Comparison of ENCODE assay signal across 8 cellular contexts in genomic region chrX:71178908-71179307, GRCh38. TPM values are rescaled to one million over a fixed set of nuclear protein-coding genes. Genes with fewer than 3 reads are reported as not detected.
A peak's percentile ranks its signal among the peaks of the same experiment; 100 is the strongest.
DNase-seq lines count a peak whose midpoint lies in the region; ATAC-seq, FAIRE-seq and TF ChIP-seq lines count a peak whose summit lies in the region.

No MANE protein-coding gene starts in this region.

- DNase-seq in A549 (ENCODE audit: low read depth in 1 of 2, low spot score in 1 of 2) (peak; percentile 36 to 76), NCI-H1436 treated with DMSO at 0.1 percent for 48 hours (lab: John Stamatoyannopoulos, UW) (peak; percentile 37), T-helper 2 cell (peak in 4 of 5 experiments; percentile 5 to 50 (median 15)), mammary epithelial cell (peak; percentile 44), kidney epithelial cell (ENCODE audit: low read depth) (peak; percentile 2)
- DNase-seq in stimulated activated CD4-positive, alpha-beta T cell treated with anti-CD3 and anti-CD28 coated beads, TNF-alpha, amount 100 ng/mL, for 24 hours (ENCODE audit: low read depth in 3 of 3) = peak in 2 of 3 experiments; percentile 15 to 18

- ATAC-seq in A549 (peak; percentile 32 to 48; a peak in 3 of 6 replicates), HG02852 (IDR thresholded peaks at IDR 0.05; ENCODE audit: unreplicated experiment) (no peak)

- WGBS in A549 (ENCODE audit: missing lambda C conversion rate) = 0% methylated on average over 2 of the region's 4 CpGs
- WGBS in mammary epithelial cell (ENCODE audit: low coverage, missing lambda C conversion rate) = 0% methylated on average over 4 of the region's 4 CpGs

- no peak for TF ChIP-seq EP300 in A549 (IDR thresholded peaks at IDR 0.05)

- in situ Hi-C loops in mammary epithelial cell (cut with MboI; ENCODE audit: low sequenced_read_pairs in 2 of 2) = loop anchor here in 1 of 2 donors (25.0 kb wide), 2 partner anchors 192 to 417 kb away; no protein-coding TSS in a partner anchor

- peak; percentile 82 to 86 for TF ChIP-seq RAD21 in A549 (conservative IDR thresholded peaks at IDR 0.05 in 1 of 2, IDR thresholded peaks at IDR 0.05 in 1 of 2)

- H4K20me1 ChIP-seq in mammary epithelial cell (ENCODE audit: insufficient read depth, low read length) = no peaks in the 10 kb centered on the region

- TF ChIP-seq POLR2A in A549 (IDR thresholded peaks at IDR 0.05; ENCODE audit: low read length) = no peak

- H3K9me3 ChIP-seq in A549 (no peaks in the 10 kb centered on the region), mammary epithelial cell (replicated peaks; ENCODE audit: insufficient read depth, low read length) (no peaks in the 10 kb centered on the region)

- H3K36me3 ChIP-seq in mammary epithelial cell (ENCODE audit: insufficient read depth, low read length) (no peaks in the 10 kb centered on the region), kidney epithelial cell (ENCODE audit: control insufficient read depth, insufficient read depth, low read length) (no peaks in the 10 kb centered on the region)

- H3K27ac ChIP-seq in A549 (no peak overlapping the region), mammary epithelial cell (ENCODE audit: insufficient read depth, low read depth, low read length) (no peak overlapping the region)

- CTCF ChIA-PET in A549 (lab: Yijun Ruan, JAX) = interaction anchor here (0.7 to 5.1 kb wide), 10 partner anchors 16 to 409 kb away, joined by 3 to 35 read pairs (median 6); partner anchors contain the start of gene MED12
- CTCF ChIA-PET in mammary epithelial cell (lab: Charles Lee; ENCODE audit: low non-redundant PET) = no interaction called here

- H3K4me3 ChIP-seq in A549 (no peak overlapping the region), GM12875 (ENCODE audit: low read depth, low read length) (no peak overlapping the region), mammary epithelial cell (replicated peaks in 1 of 3; ENCODE audit: insufficient read depth in 1 of 3, low read depth in 2 of 3, low read length in 3 of 3) (no peak overlapping the region), kidney epithelial cell (ENCODE audit: low read depth, low read length) (no peak overlapping the region)

- H3K4me1 ChIP-seq in A549 (peaks cover 10% of the 10 kb centered on the region; the same call in 1 of the 3 replicates), mammary epithelial cell (ENCODE audit: insufficient read depth, low read length) (no peaks in the 10 kb centered on the region)

- peak; percentile 68 for TF ChIP-seq CTCF in A549 (IDR thresholded peaks at IDR 0.05)
- peak; percentile 63 for TF ChIP-seq CTCF in GM12875 (IDR thresholded peaks at IDR 0.05; ENCODE audit: borderline replicate concordance, insufficient read depth, low read depth, low read length)
- peak; percentile 61 to 70 for TF ChIP-seq CTCF in mammary epithelial cell (conservative IDR thresholded peaks at IDR 0.05 in 1 of 2, IDR thresholded peaks at IDR 0.05 in 1 of 2; ENCODE audit: extremely low read depth in 1 of 2, insufficient read depth in 1 of 2, low read depth in 1 of 2, low read length in 2 of 2)
- TF ChIP-seq CTCF in kidney epithelial cell (IDR thresholded peaks at IDR 0.05; ENCODE audit: insufficient read depth, low read length, poor library complexity, severe bottlenecking) = peak; percentile 67

- H2AFZ ChIP-seq in mammary epithelial cell (ENCODE audit: low read depth, low read length) = no peak overlapping the region

- no peak overlapping the region for H3K9ac ChIP-seq in mammary epithelial cell (ENCODE audit: insufficient read depth, low read length)

- no peaks in the 10 kb centered on the region for H3K79me2 ChIP-seq in mammary epithelial cell (ENCODE audit: insufficient read depth, low read length)

- no peaks in the 10 kb centered on the region for H3K27me3 ChIP-seq in mammary epithelial cell (ENCODE audit: insufficient read depth, low read length)
- no peaks in the 10 kb centered on the region for H3K27me3 ChIP-seq in kidney epithelial cell (ENCODE audit: control insufficient read depth, insufficient read depth, low read length)

- no peak overlapping the region for H3K4me2 ChIP-seq in A549
- H3K4me2 ChIP-seq in mammary epithelial cell (ENCODE audit: insufficient read depth, low read depth, low read length) = no peak overlapping the region

- peak; percentile 84 for FAIRE-seq in A549 (lab: Jason Lieb, UNC)

- POLR2A ChIA-PET in A549 (lab: Yijun Ruan, JAX) = no interaction called here

- intact Hi-C loops in mammary epithelial cell (cut with micrococcal nuclease) = loop anchor here (1.0 to 10.0 kb wide), 5 partner anchors 181 to 724 kb away; partner anchors contain the start of gene TAF1

- dilution Hi-C loops in mammary epithelial cell (cut with HindIII; ENCODE audit: low sequenced_read_pairs) = no loop called here

- no TSS peak for BruUV-seq in mammary epithelial cell (replicated peaks; lab: Mats Ljungman, UMichigan)

TF ChIP-seq in A549, 52 proteins besides CTCF, POLR2A, EP300 and RAD21:
- TF ChIP-seq SMC3 (IDR thresholded peaks at IDR 0.05) (peak; percentile 80), ELK1 (IDR thresholded peaks at IDR 0.05; ENCODE audit: low read depth, low read length) (no peak), USF2 (IDR thresholded peaks at IDR 0.05) (no peak)
TF ChIP-seq in A549: peak in this region for 1.

RNA-seq across cellular contexts. Expression of gene NLGN3, which starts 34.3 kb away (rescaled TPM):
- polyA plus RNA-seq in A549 (2011; rRNA removed) (1.00 and 1.7 TPM in 2 replicates), A549 (2017; fragmentation: RNase III; extraction: RNeasy Plus Mini Kit Qiagen cat#74134 plus additional on column Dnase treatment) (0.60 to 0.84 TPM (median 0.82 TPM) in 3 replicates), mammary epithelial cell (0.11 TPM)
- 0.65 and 0.89 TPM in 2 replicates for polyA plus RNA-seq in A549 (2012; cell fraction: cytosol; rRNA removed)
- polyA plus RNA-seq in A549 (2012; cell fraction: nucleus; rRNA removed) = 4.8 and 5.5 TPM in 2 replicates
- 0.54 and 0.62 TPM in 2 replicates for polyA minus RNA-seq in A549 (2011; rRNA and poly(A)+ RNA removed)
- total RNA-seq in mammary epithelial cell (under 1 TPM; 0.17 to 0.21 TPM), kidney epithelial cell (0.13 and 0.34 TPM in 2 replicates)
- not detected for polyA minus RNA-seq in mammary epithelial cell

RNA-seq across cellular contexts. Expression of gene GJB1, which starts 44.1 kb away (rescaled TPM):
- polyA plus RNA-seq in A549 (2011; rRNA removed) (0.39 and 0.67 TPM in 2 replicates), A549 (2017; fragmentation: RNase III; extraction: RNeasy Plus Mini Kit Qiagen cat#74134 plus additional on column Dnase treatment) (0.10 to 0.15 TPM (median 0.13 TPM) in 3 replicates), mammary epithelial cell (not detected)
- 0.04 and 0.06 TPM in 2 replicates for polyA plus RNA-seq in A549 (2012; cell fraction: cytosol; rRNA removed)
- 0.04 TPM in 1 of 2 replicates, not detected in the other for polyA plus RNA-seq in A549 (2012; cell fraction: nucleus; rRNA removed)
- polyA minus RNA-seq in A549 (2011; rRNA and poly(A)+ RNA removed) = 0.68 and 1.1 TPM in 2 replicates
- total RNA-seq in mammary epithelial cell (under 1 TPM in 1 of 2 donors, not detected in 1; under 0.01 TPM), kidney epithelial cell (not detected in 2 replicates)
- polyA minus RNA-seq in mammary epithelial cell = not detected

Comparison
In these comparisons a context has a peak if more than half of its experiments do, and no peak if none do; other contexts are left out.
1. DNase-seq: peak in every context shown above with its lines; median percentile 56 in A549; 44 in mammary epithelial cell; 37 in NCI-H1436 treated with DMSO at 0.1 percent for 48 hours; 16 in stimulated activated CD4-positive, alpha-beta T cell treated with anti-CD3 and anti-CD28 coated beads, TNF-alpha, amount 100 ng/mL, for 24 hours; 15 in T-helper 2 cell; 2 in kidney epithelial cell.